ENCODE assay signal across 5 cellular contexts in genomic region chr7:112933598-112933997, GRCh38.
"Had no signal": no experiment of that assay in that cellular context is flagged by ENCODE, and none has a peak within 500 bp of the region (broad histone marks: within the 10 kb centered on the region; RNA-seq: fewer than 3 reads in every experiment).

No MANE protein-coding gene starts in this region.

- H3K9me3 Mint-ChIP-seq: H9 had no signal

- DNase-seq: GOT3, H9, HCEC 1CT, IMR-90, KBM-7 had no signal
